ENCODE assay signal across 13 cellular contexts in the genomic region with DNA sequence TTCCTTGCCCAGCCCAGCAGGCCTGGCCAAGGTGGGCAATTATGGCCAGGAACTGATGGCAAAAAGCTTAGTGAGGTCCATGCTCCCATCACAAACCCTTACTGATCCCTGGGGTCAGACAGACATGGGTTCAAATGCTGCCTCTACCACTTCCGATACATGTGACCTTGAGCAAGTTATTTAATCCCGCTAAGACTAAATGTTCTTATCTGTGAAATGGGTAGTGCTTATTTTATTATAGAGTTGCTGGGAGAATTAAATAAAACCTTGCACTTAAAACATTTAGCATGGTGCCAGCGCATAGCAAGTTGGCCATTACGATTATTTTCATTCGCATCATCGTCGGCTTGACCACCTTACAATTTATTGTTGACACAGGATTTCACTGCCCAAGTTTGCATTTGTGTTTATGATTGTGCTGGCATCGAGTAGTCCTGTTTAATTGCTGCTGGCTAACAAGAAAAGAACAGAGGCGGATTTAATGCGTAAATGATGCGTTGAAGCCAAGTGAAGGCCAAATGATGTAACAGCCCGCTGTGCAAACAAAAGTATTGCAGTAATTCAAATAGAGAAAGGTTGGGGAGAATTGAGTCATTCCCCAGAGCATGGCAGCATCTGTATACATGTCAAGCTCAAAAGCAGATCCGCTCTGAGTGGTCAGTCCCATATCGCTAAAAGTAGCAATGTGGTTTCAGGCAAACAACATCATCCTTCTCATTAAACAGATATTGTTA. TPM values are rescaled to one million over a fixed set of nuclear protein-coding genes. Genes with fewer than 3 reads are reported as not detected.
A peak's percentile ranks its signal among the peaks of the same experiment; 100 is the strongest.
DNase-seq lines count a peak whose midpoint lies in the region; ATAC-seq and TF ChIP-seq lines count a peak whose summit lies in the region.
"Had no signal": no experiment of that assay in that cellular context is flagged by ENCODE, and none has a peak within 500 bp of the region (broad histone marks: within the 10 kb centered on the region; RNA-seq: fewer than 3 reads in every experiment).

No MANE protein-coding gene starts in this region.

- H2AFZ ChIP-seq in GM23248 = no peak overlapping the region

- peak; percentile 43 for DNase-seq in Daoy (ENCODE audit: low read depth)
- DNase-seq in NCI-H1436 (lab: John Stamatoyannopoulos, UW) = peak; percentile 79
- DNase-seq in RWPE2 (ENCODE audit: low spot score) = no peak
- peak; percentile 43 for DNase-seq in iris pigment epithelial cell (ENCODE audit: low read depth)
- DNase-seq in GM23248 = no peak
- DNase-seq in GM19240 (ENCODE audit: insufficient read length, low spot score) = no peak
- DNase-seq: activated CD4-positive, CD25-positive, alpha-beta regulatory T cell treated with anti-CD3 and anti-CD28 coated beads, Interleukin-2, amount 50 U/mL, for 72 hours; activated naive CD4-positive, alpha-beta T cell; NCI-H2227 treated with DMSO at 0.1 percent for 48 hours; spleen had no signal

- no peaks in the 10 kb centered on the region for H3K9me3 ChIP-seq in RWPE2 (ENCODE audit: severe bottlenecking)
- no peaks in the 10 kb centered on the region for H3K9me3 ChIP-seq in GM23248 (ENCODE audit: low read depth)
- H3K9me3 ChIP-seq: spleen had no signal

- no peaks in the 10 kb centered on the region for H3K27me3 ChIP-seq in RWPE2 (ENCODE audit: insufficient read depth, poor library complexity, severe bottlenecking)
- H3K27me3 ChIP-seq in GM23248 (replicated peaks; ENCODE audit: insufficient read depth) = no peaks in the 10 kb centered on the region
- H3K27me3 ChIP-seq: spleen had no signal

- H3K9me2 ChIP-seq in GM23248 (ENCODE audit: insufficient read depth) = no peaks in the 10 kb centered on the region

- peaks cover 15% of the 10 kb centered on the region for H3F3A ChIP-seq in GM23248 (ENCODE audit: insufficient read depth)

- WGBS in GM23248 (ENCODE audit: low coverage in 1 of 2, low lambda C conversion rate in 2 of 2, missing lambda C conversion rate in 2 of 2), 2 experiments = 88 to 92% methylated on average over 14 of the region's 14 CpGs

- no peak overlapping the region for H3K9ac ChIP-seq in GM23248

- no peak overlapping the region for H3K4me3 ChIP-seq in RWPE2 (ENCODE audit: severe bottlenecking)
- H3K4me3 ChIP-seq in GM23248 = no peak overlapping the region
- H3K4me3 ChIP-seq: SK-N-MC, spleen had no signal

- in situ Hi-C loops in GM23248 (cut with MboI) = no loop called here

- H3K79me2 ChIP-seq in GM23248 (ENCODE audit: insufficient read depth) = no peaks in the 10 kb centered on the region

- peak; percentile 83 for ATAC-seq in RWPE2 (ENCODE audit: low read depth)
- ATAC-seq in GM21737 (IDR thresholded peaks at IDR 0.05; ENCODE audit: unreplicated experiment) = no peak
- no peak for ATAC-seq in GM21786 (IDR thresholded peaks at IDR 0.05; ENCODE audit: unreplicated experiment)

- no peaks in the 10 kb centered on the region for H3K36me3 ChIP-seq in RWPE2 (ENCODE audit: low read depth)
- no peaks in the 10 kb centered on the region for H3K36me3 ChIP-seq in GM23248 (ENCODE audit: low read depth)
- H3K36me3 ChIP-seq: spleen had no signal

- H3K27ac ChIP-seq in RWPE2 (ENCODE audit: poor library complexity, severe bottlenecking) (peak overlapping the region; percentile 1), GM23248 (no peak overlapping the region)
- H3K27ac ChIP-seq: SK-N-MC had no signal

- H4K20me1 ChIP-seq in GM23248 (ENCODE audit: insufficient read depth) = no peaks in the 10 kb centered on the region

- H3K4me1 ChIP-seq in RWPE2 (ENCODE audit: insufficient read depth, poor library complexity, severe bottlenecking) (peaks cover 32% of the 10 kb centered on the region), GM23248 (ENCODE audit: insufficient read depth) (peaks cover 10% of the 10 kb centered on the region)

- TF ChIP-seq CTCF in RWPE2 (IDR thresholded peaks at IDR 0.05; ENCODE audit: poor library complexity, severe bottlenecking) = no peak

- H3K4me2 ChIP-seq in GM23248 (ENCODE audit: unreplicated experiment) = no peak overlapping the region

RNA-seq across cellular contexts. Expression of a gene that starts 7.3 kb away (rescaled TPM):
- total RNA-seq in Daoy (2014; rRNA removed; shearing (Covaris generic)) = 48.8 and 51.5 TPM in 2 replicates
- total RNA-seq in GM23248 (2014; rRNA removed; shearing (Covaris generic)) = 48.1 and 50.8 TPM in 2 replicates
- 13.0 and 13.9 TPM in 2 replicates for polyA plus RNA-seq in GM23248 (2016; fragmentation: Nextera tagmentation; extraction: Ambion mirVana)

RNA-seq across cellular contexts. Expression of a gene that starts 23.2 kb away (rescaled TPM):
- total RNA-seq in Daoy (2014; rRNA removed; shearing (Covaris generic)) = 0.36 and 0.46 TPM in 2 replicates
- total RNA-seq in GM23248 (2014; rRNA removed; shearing (Covaris generic)) = 3.5 and 7.5 TPM in 2 replicates
- 3.5 and 3.6 TPM in 2 replicates for polyA plus RNA-seq in GM23248 (2016; fragmentation: Nextera tagmentation; extraction: Ambion mirVana)

RNA-seq across cellular contexts. Expression of a gene that starts 42.0 kb away (rescaled TPM):
- 2.1 and 8.2 TPM in 2 replicates for total RNA-seq in Daoy (2014; rRNA removed; shearing (Covaris generic))
- 5.9 and 7.7 TPM in 2 replicates for total RNA-seq in GM23248 (2014; rRNA removed; shearing (Covaris generic))
- polyA plus RNA-seq in GM23248 (2016; fragmentation: Nextera tagmentation; extraction: Ambion mirVana) = 4.3 and 5.1 TPM in 2 replicates

Comparison
In these comparisons a context has a peak if more than half of its experiments do, and no peak if none do; other contexts are left out.
1. DNase-seq: peak in Daoy (single experiment), NCI-H1436 (single experiment) and iris pigment epithelial cell (single experiment); none in RWPE2 (single experiment), GM23248 (single experiment) and GM19240 (single experiment).